24 cellular contexts compared by ENCODE assay signal in genomic region chr2:206069417-206069816, GRCh38.
"Had no signal": no experiment of that assay in that cellular context is flagged by ENCODE, and none has a peak within 500 bp of the region (broad histone marks: within the 10 kb centered on the region; RNA-seq: fewer than 3 reads in every experiment).

No MANE protein-coding gene starts in this region.

- DNase-seq: dorsolateral prefrontal cortex; effector CD4-positive, alpha-beta T cell; foreskin fibroblast; gastrocnemius medialis; head of caudate nucleus; left ventricle myocardium superior; lower lobe of right lung; natural killer cell; occipital lobe; ovary; posterior cingulate gyrus; psoas muscle; right cardiac atrium; sigmoid colon; stimulated activated CD4-positive, alpha-beta T cell treated with anti-CD3 and anti-CD28 coated beads, Interleukin-2, amount 100 ng/mL, for 24 hours; stimulated activated CD4-positive, alpha-beta T cell treated with anti-CD3 and anti-CD28 coated beads, Interleukin-4, amount 100 ng/mL, for 24 hours; stimulated activated naive CD8-positive, alpha-beta T cell treated with anti-CD3 and anti-CD28 coated beads, Interleukin-15, Interleukin-2, amounts not matched to agents 100 U/mL and 50 U/mL, for 24 hours; substantia nigra; testis; tibial artery; upper lobe of left lung; uterus had no signal

- ATAC-seq: esophagus mucosa; gastrocnemius medialis; left ventricle myocardium superior; lower lobe of right lung; natural killer cell; psoas muscle; right cardiac atrium; stimulated activated effector memory CD8-positive, alpha-beta T cell treated with anti-CD3 and anti-CD28 coated beads, Interleukin-12 subunit alpha, Interleukin-12 subunit beta, amount 100 ng/mL, for 72 hours; stimulated activated naive CD8-positive, alpha-beta T cell treated with anti-CD3 and anti-CD28 coated beads, Interleukin-15, Interleukin-2, amounts not matched to agents 100 U/mL and 50 U/mL, for 24 hours had no signal
